In genomic region chr3:142894493-142894892, GRCh38 we compare ENCODE assay signal across 22 cellular contexts. TPM values are rescaled to one million over a fixed set of nuclear protein-coding genes. Genes with fewer than 3 reads are reported as not detected.
"Had no signal": no experiment of that assay in that cellular context is flagged by ENCODE, and none has a peak within 500 bp of the region (broad histone marks: within the 10 kb centered on the region; RNA-seq: fewer than 3 reads in every experiment).

No MANE protein-coding gene starts in this region.

- H3K9ac ChIP-seq: neural progenitor cell had no signal

- H3K27ac ChIP-seq: left lung, lower lobe of right lung, neural progenitor cell, spleen, suprapubic skin, tibial nerve had no signal

- H3K4me1 ChIP-seq: lower lobe of right lung, tibial nerve had no signal

- H3K4me2 ChIP-seq: neural progenitor cell had no signal

- H3K9me3 ChIP-seq: left lung, lower lobe of right lung, spleen, suprapubic skin, tibial nerve had no signal

- H3K4me3 ChIP-seq: left lung, lower lobe of right lung, neural progenitor cell, spleen, suprapubic skin, tibial nerve had no signal

- DNase-seq: activated CD4-positive, alpha-beta T cell treated with anti-CD3 and anti-CD28 coated beads for 4 hours; activated CD4-positive, alpha-beta T cell treated with anti-CD3 and anti-CD28 coated beads, Interleukin-2, amount 50 U/mL, for 4 hours; activated naive CD4-positive, alpha-beta T cell; activated T-cell treated with anti-CD3 and anti-CD28 coated beads for 4 hours; activated T-cell treated with anti-CD3 and anti-CD28 coated beads, Interleukin-2, amount 50 U/mL, for 72 hours; anterior cingulate cortex; endodermal cell; foreskin melanocyte; left lung; lower lobe of right lung; mesenchymal stem cell; natural killer cell; occipital lobe; right cardiac atrium; spleen; stimulated activated naive CD4-positive, alpha-beta T cell had no signal

- ATAC-seq: activated T-cell treated with anti-CD3 and anti-CD28 coated beads, Interleukin-2, amount 50 U/mL, for 72 hours; esophagus mucosa; left lung; lower lobe of right lung; natural killer cell; right cardiac atrium had no signal

- H3K36me3 ChIP-seq: left lung, lower lobe of right lung, neural progenitor cell, spleen, suprapubic skin, tibial nerve had no signal

- FAIRE-seq: bronchial epithelial cell, islet of Langerhans had no signal

- H2AFZ ChIP-seq: neural progenitor cell had no signal

RNA-seq across cellular contexts. Expression of gene PCOLCE2, which starts 5.6 kb away (rescaled TPM):
- total RNA-seq: activated T-cell treated with anti-CD3 and anti-CD28 coated beads, Interleukin-2, amount 50 U/mL, for 72 hours; natural killer cell had no signal
